Comparison of ENCODE assay signal across 8 cellular contexts in the genomic region with DNA sequence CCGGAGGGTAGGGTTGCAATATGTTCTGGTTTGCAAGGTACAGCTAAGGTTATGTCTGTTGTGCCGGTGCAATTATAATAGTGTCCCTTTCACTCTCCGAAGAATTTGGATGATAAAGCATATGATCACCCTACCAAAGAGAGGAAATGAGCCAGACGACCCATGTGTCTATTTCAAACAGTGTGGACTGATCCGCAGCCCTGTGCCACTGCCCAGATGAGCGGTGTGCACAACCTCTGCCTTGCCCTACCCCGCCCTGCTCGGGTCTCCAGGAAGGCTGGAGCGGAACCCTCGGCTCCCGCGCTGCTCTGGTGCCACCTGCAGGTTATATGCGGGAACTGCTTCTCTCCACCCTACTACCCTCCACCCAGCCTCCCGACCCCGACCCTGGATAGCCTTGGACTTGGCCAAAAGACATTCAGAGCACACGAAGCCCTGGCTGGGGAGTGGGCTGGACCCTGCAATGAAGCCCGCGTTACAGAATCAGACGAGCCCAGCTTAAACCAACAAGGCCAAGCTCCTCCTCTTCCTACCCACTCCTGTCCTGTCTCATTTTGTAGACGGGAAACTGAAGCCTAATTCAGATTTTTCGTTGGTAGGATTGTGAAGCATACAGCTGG.
A peak's percentile ranks its signal among the peaks of the same experiment; 100 is the strongest.
DNase-seq lines count a peak whose midpoint lies in the region; ATAC-seq and TF ChIP-seq lines count a peak whose summit lies in the region.

No MANE protein-coding gene starts in this region.

- 0 out of 2 replicates have a peak, but pooled peaks cover 5% of the 10 kb centered on the region for H3K4me1 ChIP-seq in BLaER1

- H3K9me3 ChIP-seq in BLaER1: peaks cover 31% of the 10 kb centered on the region

- no peaks in the 10 kb centered on the region for H4K20me1 ChIP-seq in BLaER1

- ATAC-seq in GM21529 (IDR thresholded peaks at IDR 0.05; ENCODE audit: unreplicated experiment) (peak; percentile 66), HG03442 (IDR thresholded peaks at IDR 0.05; ENCODE audit: unreplicated experiment) (no peak)

- H3K27ac ChIP-seq in BLaER1: no peak overlapping the region
- no peak overlapping the region for H3K27ac ChIP-seq in VCaP
- H3K27ac ChIP-seq in brain microvascular endothelial cell: no peak overlapping the region

- peak overlapping the region; percentile 32 for H3K4me2 ChIP-seq in BLaER1

- H3K9ac ChIP-seq in BLaER1: no peak overlapping the region

- peak; percentile 98 for TF ChIP-seq CTCF in VCaP (conservative IDR thresholded peaks at IDR 0.05)
- peak; percentile 91 for TF ChIP-seq CTCF in brain microvascular endothelial cell (IDR thresholded peaks at IDR 0.05; ENCODE audit: low read depth, low read length, missing control alignments)

- DNase-seq in NCI-H1105 treated with DMSO at 0.1 percent for 48 hours (lab: John Stamatoyannopoulos, UW): peak; percentile 2
- DNase-seq in brain microvascular endothelial cell: peak; percentile 19
- peak; percentile 82 for DNase-seq in islet precursor cell
- DNase-seq in stimulated activated CD4-positive, alpha-beta T cell treated with anti-CD3 and anti-CD28 coated beads, Interleukin-15, amount 100 ng/mL, for 48 hours (ENCODE audit: low read depth in 2 of 2): peak; percentile 50 to 57

- in situ Hi-C loops in brain microvascular endothelial cell (cut with HindIII; ENCODE audit: low pct_ligation_motif_present, low sequenced_read_pairs): no loop called here

- H3K27me3 ChIP-seq in BLaER1: no peaks in the 10 kb centered on the region
- H3K27me3 ChIP-seq in brain microvascular endothelial cell (replicated peaks): peaks cover 7% of the 10 kb centered on the region

- H3K4me3 ChIP-seq in BLaER1 (no peak overlapping the region), brain microvascular endothelial cell (ENCODE audit: low read depth, low read length) (peak overlapping the region; percentile 17)

- H3K36me3 ChIP-seq in BLaER1 (no peaks in the 10 kb centered on the region), brain microvascular endothelial cell (replicated peaks) (no peaks in the 10 kb centered on the region)

Comparison
In these comparisons a context has a peak if more than half of its experiments do, and no peak if none do; other contexts are left out.
1. DNase-seq: peak in every context shown above with its lines; median percentile 82 in islet precursor cell; 54 in stimulated activated CD4-positive, alpha-beta T cell treated with anti-CD3 and anti-CD28 coated beads, Interleukin-15, amount 100 ng/mL, for 48 hours; 19 in brain microvascular endothelial cell; 2 in NCI-H1105 treated with DMSO at 0.1 percent for 48 hours.